16 cellular contexts compared by ENCODE assay signal in the genomic region with DNA sequence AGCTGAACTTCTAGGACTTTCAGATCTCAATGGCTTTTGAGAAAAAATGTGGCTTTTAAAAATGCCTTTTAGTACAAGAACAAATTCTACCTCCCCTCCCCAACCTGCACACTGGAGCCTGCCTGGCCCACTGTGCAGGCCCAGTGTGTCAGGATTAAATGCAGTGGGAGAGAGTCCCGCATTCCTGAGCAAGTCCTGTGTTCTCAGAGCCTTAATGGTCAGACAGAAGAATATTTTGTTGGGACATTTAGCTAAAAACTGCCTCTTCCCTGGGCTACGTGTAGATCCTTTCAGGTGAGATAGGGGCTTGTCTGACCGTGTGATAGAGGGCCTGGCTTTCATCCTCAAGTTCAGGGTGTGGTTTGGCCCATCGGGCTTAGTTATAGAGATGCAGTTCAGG.
"Had no signal": no experiment of that assay in that cellular context is flagged by ENCODE, and none has a peak within 500 bp of the region (broad histone marks: within the 10 kb centered on the region; RNA-seq: fewer than 3 reads in every experiment).

No MANE protein-coding gene starts in this region.

- H3K36me3 Mint-ChIP-seq: naive thymus-derived CD4-positive, alpha-beta T cell had no signal

- DNase-seq: effector memory CD4-positive, alpha-beta T cell; esophagus squamous epithelium; foreskin fibroblast; glutamatergic neuron; mammary epithelial cell; naive thymus-derived CD4-positive, alpha-beta T cell; nephron progenitor cell; small intestine; stimulated activated CD4-positive, alpha-beta T cell treated with anti-CD3 and anti-CD28 coated beads, Interleukin-12 subunit alpha, Interleukin-12 subunit beta, amount 100 ng/mL, for 4 hours; stimulated activated naive CD4-positive, alpha-beta T cell treated with Interleukin-2 at 50 U/mL for 16 hours; trophoblast cell had no signal

- H3K4me3 ChIP-seq: esophagus squamous epithelium, gastroesophageal sphincter had no signal

- H3K9me3 ChIP-seq: esophagus squamous epithelium, gastroesophageal sphincter, neutrophil had no signal

- ATAC-seq: gastroesophageal sphincter; left lobe of liver; naive thymus-derived CD4-positive, alpha-beta T cell; sciatic nerve had no signal

- H3K27ac ChIP-seq: epithelial cell of prostate, esophagus squamous epithelium, gastroesophageal sphincter, neutrophil had no signal

- H3K36me3 ChIP-seq: esophagus squamous epithelium, gastroesophageal sphincter, neutrophil had no signal

- H3K4me3 Mint-ChIP-seq: naive thymus-derived CD4-positive, alpha-beta T cell; nephron progenitor cell had no signal

- H3K9me3 Mint-ChIP-seq: nephron progenitor cell had no signal

- H3K4me1 ChIP-seq: esophagus squamous epithelium had no signal

- H3K27ac Mint-ChIP-seq: nephron progenitor cell had no signal
